8 cellular contexts compared by ENCODE assay signal in the genomic region with DNA sequence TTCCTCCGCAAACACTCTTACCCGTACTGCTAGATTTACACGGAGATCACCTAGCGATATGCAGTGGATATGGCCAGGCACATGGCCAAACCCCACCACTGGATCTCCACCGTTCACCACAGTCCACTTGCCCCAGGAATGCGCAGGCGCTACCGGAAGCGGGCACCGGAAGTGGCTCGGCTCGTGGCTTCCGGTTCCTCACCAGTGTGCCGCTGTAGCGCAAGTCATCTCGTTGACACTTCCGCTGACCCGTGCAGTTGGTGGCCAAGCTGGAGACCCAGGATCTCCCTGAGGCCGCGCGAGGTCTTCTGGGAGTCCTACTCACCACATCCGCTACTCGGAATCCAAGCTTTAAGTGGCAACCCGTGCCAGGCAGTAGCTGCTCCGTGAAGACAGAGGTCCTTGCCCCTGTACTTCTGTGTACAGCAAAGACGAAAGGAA.
A peak's percentile ranks its signal among the peaks of the same experiment; 100 is the strongest.
DNase-seq lines count a peak whose midpoint lies in the region; ATAC-seq and TF ChIP-seq lines count a peak whose summit lies in the region.

No MANE protein-coding gene starts in this region.

- peak overlapping the region; percentile 28 to 50 for H3K4me3 ChIP-seq in mucosa of rectum (ENCODE audit: low read length in 2 of 2)

- DNase-seq in AG20443 (ENCODE audit: low spot score) (peak; percentile 50), anterior cingulate cortex (lab: John Stamatoyannopoulos, UW) (peak in 31 of 58 donors; percentile 0 to 43 (median 16)), stromal cell of bone marrow (ENCODE audit: low read depth) (peak; percentile 14), NCI-H748 (lab: John Stamatoyannopoulos, UW; ENCODE audit: unreplicated experiment) (no peak), DMS 273 treated with DMSO at 0.1 percent for 48 hours (lab: John Stamatoyannopoulos, UW) (no peak), NCI-H446 treated with DMSO at 0.1 percent for 48 hours (lab: John Stamatoyannopoulos, UW) (no peak)

- no peak overlapping the region for H3K27ac ChIP-seq in mucosa of rectum (ENCODE audit: low read depth in 2 of 2, low read length in 2 of 2)

- peak; percentile 50 for ATAC-seq in SK-N-SH treated with all-trans-retinoic acid at 6 μM for 48 hours

- H3K9ac ChIP-seq in mucosa of rectum (ENCODE audit: low read depth in 1 of 2, low read length in 2 of 2): no peak overlapping the region

- no peaks in the 10 kb centered on the region for H3K4me1 ChIP-seq in mucosa of rectum (ENCODE audit: control insufficient read depth in 2 of 2, insufficient read depth in 2 of 2, low read length in 2 of 2)

- no peaks in the 10 kb centered on the region for H3K9me3 ChIP-seq in mucosa of rectum (ENCODE audit: control insufficient read depth in 2 of 2, low read length in 2 of 2)

- H3K36me3 ChIP-seq in mucosa of rectum (ENCODE audit: control insufficient read depth in 2 of 2, insufficient read depth in 2 of 2, low read length in 2 of 2): peaks cover 0 to 3% of the 10 kb centered on the region in 2 donors

- no peaks in the 10 kb centered on the region for H3K27me3 ChIP-seq in mucosa of rectum (ENCODE audit: control insufficient read depth in 2 of 2, insufficient read depth in 2 of 2, low read length in 2 of 2)

TF ChIP-seq in SK-N-SH treated with all-trans-retinoic acid at 6 μM for 48 hours, 23 proteins besides CTCF, POLR2A, EP300 and RAD21:
- no peak for TF ChIP-seq GLIS3 (CRISPR knock-in tag; IDR thresholded peaks at IDR 0.05)
- TF ChIP-seq ARNTL (CRISPR knock-in tag; IDR thresholded peaks at IDR 0.05; ENCODE audit: borderline replicate concordance, low read depth): no peak
- TF ChIP-seq, protein P1, sequence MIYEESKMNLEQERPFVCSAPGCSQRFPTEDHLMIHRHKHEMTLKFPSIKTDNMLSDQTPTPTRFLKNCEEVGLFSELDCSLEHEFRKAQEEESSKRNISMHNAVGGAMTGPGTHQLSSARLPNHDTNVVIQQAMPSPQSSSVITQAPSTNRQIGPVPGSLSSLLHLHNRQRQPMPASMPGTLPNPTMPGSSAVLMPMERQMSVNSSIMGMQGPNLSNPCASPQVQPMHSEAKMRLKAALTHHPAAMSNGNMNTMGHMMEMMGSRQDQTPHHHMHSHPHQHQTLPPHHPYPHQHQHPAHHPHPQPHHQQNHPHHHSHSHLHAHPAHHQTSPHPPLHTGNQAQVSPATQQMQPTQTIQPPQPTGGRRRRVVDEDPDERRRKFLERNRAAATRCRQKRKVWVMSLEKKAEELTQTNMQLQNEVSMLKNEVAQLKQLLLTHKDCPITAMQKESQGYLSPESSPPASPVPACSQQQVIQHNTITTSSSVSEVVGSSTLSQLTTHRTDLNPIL (CRISPR knock-in tag; IDR thresholded peaks at IDR 0.05; ENCODE audit: low read depth): no peak
- TF ChIP-seq, protein P2, sequence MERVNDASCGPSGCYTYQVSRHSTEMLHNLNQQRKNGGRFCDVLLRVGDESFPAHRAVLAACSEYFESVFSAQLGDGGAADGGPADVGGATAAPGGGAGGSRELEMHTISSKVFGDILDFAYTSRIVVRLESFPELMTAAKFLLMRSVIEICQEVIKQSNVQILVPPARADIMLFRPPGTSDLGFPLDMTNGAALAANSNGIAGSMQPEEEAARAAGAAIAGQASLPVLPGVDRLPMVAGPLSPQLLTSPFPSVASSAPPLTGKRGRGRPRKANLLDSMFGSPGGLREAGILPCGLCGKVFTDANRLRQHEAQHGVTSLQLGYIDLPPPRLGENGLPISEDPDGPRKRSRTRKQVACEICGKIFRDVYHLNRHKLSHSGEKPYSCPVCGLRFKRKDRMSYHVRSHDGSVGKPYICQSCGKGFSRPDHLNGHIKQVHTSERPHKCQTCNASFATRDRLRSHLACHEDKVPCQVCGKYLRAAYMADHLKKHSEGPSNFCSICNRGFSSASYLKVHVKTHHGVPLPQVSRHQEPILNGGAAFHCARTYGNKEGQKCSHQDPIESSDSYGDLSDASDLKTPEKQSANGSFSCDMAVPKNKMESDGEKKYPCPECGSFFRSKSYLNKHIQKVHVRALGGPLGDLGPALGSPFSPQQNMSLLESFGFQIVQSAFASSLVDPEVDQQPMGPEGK (CRISPR knock-in tag; IDR thresholded peaks at IDR 0.05; ENCODE audit: borderline replicate concordance): no peak
- TF ChIP-seq PPARA (CRISPR knock-in tag; IDR thresholded peaks at IDR 0.05; ENCODE audit: borderline replicate concordance): no peak
- no peak for TF ChIP-seq TOX (CRISPR knock-in tag; IDR thresholded peaks at IDR 0.05; ENCODE audit: borderline replicate concordance)
- TF ChIP-seq CSDC2 (CRISPR knock-in tag; IDR thresholded peaks at IDR 0.05): no peak
- no peak for TF ChIP-seq ISL1 (CRISPR knock-in tag; IDR thresholded peaks at IDR 0.05)
- no peak for TF ChIP-seq BACH2 (CRISPR knock-in tag; IDR thresholded peaks at IDR 0.05; ENCODE audit: borderline replicate concordance)
- no peak for TF ChIP-seq RARB (CRISPR knock-in tag; IDR thresholded peaks at IDR 0.05)
- no peak for TF ChIP-seq ZNF8 (CRISPR knock-in tag; IDR thresholded peaks at IDR 0.05)
- TF ChIP-seq SNAI2 (CRISPR knock-in tag; IDR thresholded peaks at IDR 0.05): no peak
- TF ChIP-seq, protein P3, sequence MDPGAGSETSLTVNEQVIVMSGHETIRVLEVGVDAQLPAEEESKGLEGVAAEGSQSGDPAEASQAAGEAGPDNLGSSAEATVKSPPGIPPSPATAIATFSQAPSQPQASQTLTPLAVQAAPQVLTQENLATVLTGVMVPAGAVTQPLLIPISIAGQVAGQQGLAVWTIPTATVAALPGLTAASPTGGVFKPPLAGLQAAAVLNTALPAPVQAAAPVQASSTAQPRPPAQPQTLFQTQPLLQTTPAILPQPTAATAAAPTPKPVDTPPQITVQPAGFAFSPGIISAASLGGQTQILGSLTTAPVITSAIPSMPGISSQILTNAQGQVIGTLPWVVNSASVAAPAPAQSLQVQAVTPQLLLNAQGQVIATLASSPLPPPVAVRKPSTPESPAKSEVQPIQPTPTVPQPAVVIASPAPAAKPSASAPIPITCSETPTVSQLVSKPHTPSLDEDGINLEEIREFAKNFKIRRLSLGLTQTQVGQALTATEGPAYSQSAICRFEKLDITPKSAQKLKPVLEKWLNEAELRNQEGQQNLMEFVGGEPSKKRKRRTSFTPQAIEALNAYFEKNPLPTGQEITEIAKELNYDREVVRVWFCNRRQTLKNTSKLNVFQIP (CRISPR knock-in tag; IDR thresholded peaks at IDR 0.05; ENCODE audit: borderline replicate concordance, low read depth): no peak
- TF ChIP-seq, protein P4, sequence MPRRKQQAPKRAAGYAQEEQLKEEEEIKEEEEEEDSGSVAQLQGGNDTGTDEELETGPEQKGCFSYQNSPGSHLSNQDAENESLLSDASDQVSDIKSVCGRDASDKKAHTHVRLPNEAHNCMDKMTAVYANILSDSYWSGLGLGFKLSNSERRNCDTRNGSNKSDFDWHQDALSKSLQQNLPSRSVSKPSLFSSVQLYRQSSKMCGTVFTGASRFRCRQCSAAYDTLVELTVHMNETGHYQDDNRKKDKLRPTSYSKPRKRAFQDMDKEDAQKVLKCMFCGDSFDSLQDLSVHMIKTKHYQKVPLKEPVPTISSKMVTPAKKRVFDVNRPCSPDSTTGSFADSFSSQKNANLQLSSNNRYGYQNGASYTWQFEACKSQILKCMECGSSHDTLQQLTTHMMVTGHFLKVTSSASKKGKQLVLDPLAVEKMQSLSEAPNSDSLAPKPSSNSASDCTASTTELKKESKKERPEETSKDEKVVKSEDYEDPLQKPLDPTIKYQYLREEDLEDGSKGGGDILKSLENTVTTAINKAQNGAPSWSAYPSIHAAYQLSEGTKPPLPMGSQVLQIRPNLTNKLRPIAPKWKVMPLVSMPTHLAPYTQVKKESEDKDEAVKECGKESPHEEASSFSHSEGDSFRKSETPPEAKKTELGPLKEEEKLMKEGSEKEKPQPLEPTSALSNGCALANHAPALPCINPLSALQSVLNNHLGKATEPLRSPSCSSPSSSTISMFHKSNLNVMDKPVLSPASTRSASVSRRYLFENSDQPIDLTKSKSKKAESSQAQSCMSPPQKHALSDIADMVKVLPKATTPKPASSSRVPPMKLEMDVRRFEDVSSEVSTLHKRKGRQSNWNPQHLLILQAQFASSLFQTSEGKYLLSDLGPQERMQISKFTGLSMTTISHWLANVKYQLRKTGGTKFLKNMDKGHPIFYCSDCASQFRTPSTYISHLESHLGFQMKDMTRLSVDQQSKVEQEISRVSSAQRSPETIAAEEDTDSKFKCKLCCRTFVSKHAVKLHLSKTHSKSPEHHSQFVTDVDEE (CRISPR knock-in tag; IDR thresholded peaks at IDR 0.05): no peak
- no peak for TF ChIP-seq ZFP3 (CRISPR knock-in tag; IDR thresholded peaks at IDR 0.05)
- no peak for TF ChIP-seq TCF4 (CRISPR knock-in tag; IDR thresholded peaks at IDR 0.05; ENCODE audit: borderline replicate concordance)
- no peak for TF ChIP-seq ZNF565 (CRISPR knock-in tag; conservative IDR thresholded peaks at IDR 0.05; ENCODE audit: low read depth)

Comparison
In these comparisons a context has a peak if more than half of its experiments do, and no peak if none do; other contexts are left out.
1. DNase-seq: peak in AG20443 (single experiment), anterior cingulate cortex (31 of 58) and stromal cell of bone marrow (single experiment); none in NCI-H748 (single experiment), DMS 273 treated with DMSO at 0.1 percent for 48 hours (single experiment) and NCI-H446 treated with DMSO at 0.1 percent for 48 hours (single experiment).